Comparison of ENCODE assay signal across 20 cellular contexts in genomic region chr1:58911841-58912553, GRCh38.
DNase-seq lines count a peak whose midpoint lies in the region; ATAC-seq and TF ChIP-seq lines count a peak whose summit lies in the region.
"Had no signal": no experiment of that assay in that cellular context is flagged by ENCODE, and none has a peak within 500 bp of the region (broad histone marks: within the 10 kb centered on the region; RNA-seq: fewer than 3 reads in every experiment).

No MANE protein-coding gene starts in this region.

- peaks cover 0 to 10% of the 10 kb centered on the region in 2 donors for H3K27me3 Mint-ChIP-seq in effector memory CD8-positive, alpha-beta T cell

- intact Hi-C loops in esophagus muscularis mucosa (cut with DNase I) = no loop called here
- intact Hi-C loops in posterior cingulate gyrus (cut with DNase I) = no loop called here

- no peaks in the 10 kb centered on the region for H3K36me3 Mint-ChIP-seq in effector memory CD8-positive, alpha-beta T cell (ENCODE audit: insufficient read depth)
- H3K36me3 Mint-ChIP-seq: CD4-positive, CD25-positive, alpha-beta regulatory T cell had no signal

- H3K9me3 Mint-ChIP-seq in effector memory CD8-positive, alpha-beta T cell = no peaks in the 10 kb centered on the region

- no peak for TF ChIP-seq EP300 in esophagus muscularis mucosa (IDR thresholded peaks at IDR 0.05)

- no peaks in the 10 kb centered on the region for H3K79me2 ChIP-seq in parathyroid adenoma

- H3K4me1 Mint-ChIP-seq in effector memory CD8-positive, alpha-beta T cell (ENCODE audit: low read depth in 2 of 2) = peaks cover 0 to 5% of the 10 kb centered on the region in 2 donors
- H3K4me1 Mint-ChIP-seq: CD4-positive, CD25-positive, alpha-beta regulatory T cell had no signal

- H3K4me2 ChIP-seq in parathyroid adenoma (ENCODE audit: low read length) = peak overlapping the region; percentile 34
- H3K4me2 ChIP-seq: BLaER1 had no signal

- H3K36me3 ChIP-seq in esophagus muscularis mucosa = no peaks in the 10 kb centered on the region
- peaks cover 2% of the 10 kb centered on the region for H3K36me3 ChIP-seq in parathyroid adenoma (ENCODE audit: control insufficient read depth, insufficient read depth, low read length)
- H3K36me3 ChIP-seq: BLaER1 had no signal

- 88% methylated on average over 7 of the region's 7 CpGs for WGBS in esophagus muscularis mucosa

- H3K27me3 ChIP-seq in esophagus muscularis mucosa (no peaks in the 10 kb centered on the region), parathyroid adenoma (ENCODE audit: control insufficient read depth, insufficient read depth, low read length) (no peaks in the 10 kb centered on the region)
- H3K27me3 ChIP-seq: BLaER1 had no signal

- ATAC-seq in effector memory CD8-positive, alpha-beta T cell (replicated peaks) = no peak
- ATAC-seq: HCT116, Panc1 had no signal

- H3K4me3 ChIP-seq in esophagus muscularis mucosa (no peak overlapping the region), parathyroid adenoma (ENCODE audit: low read depth, low read length) (no peak overlapping the region)
- H3K4me3 ChIP-seq: BLaER1 had no signal

- no peak overlapping the region for H3K27ac Mint-ChIP-seq in effector memory CD8-positive, alpha-beta T cell
- H3K27ac Mint-ChIP-seq: CD4-positive, CD25-positive, alpha-beta regulatory T cell had no signal

- TF ChIP-seq CTCF in esophagus muscularis mucosa (IDR thresholded peaks at IDR 0.05) (no peak), parathyroid adenoma (IDR thresholded peaks at IDR 0.05) (no peak)

- DNase-seq in NCI-H345 (lab: John Stamatoyannopoulos, UW) (peak; percentile 35), NCI-H345 treated with DMSO at 0.1 percent for 48 hours (lab: John Stamatoyannopoulos, UW; ENCODE audit: unreplicated experiment) (no peak), NCI-H69 (lab: John Stamatoyannopoulos, UW) (peak; percentile 27), esophagus muscularis mucosa (ENCODE audit: extremely low spot score) (peak; percentile 37), posterior cingulate gyrus (no peak), SW480 (ENCODE audit: low spot score) (no peak)
- DNase-seq in effector memory CD8-positive, alpha-beta T cell = no peak
- DNase-seq: CD4-positive, CD25-positive, alpha-beta regulatory T cell; Kasumi-1; NCI-H1092 treated with DMSO at 0.1 percent for 48 hours; NCI-H1436 treated with DMSO at 0.1 percent for 48 hours; NCI-H2029; NCI-H446; NCI-H524 treated with DMSO at 0.1 percent for 48 hours; SHP77 had no signal

- no peak overlapping the region for H3K9ac ChIP-seq in parathyroid adenoma
- H3K9ac ChIP-seq: BLaER1 had no signal

- H3K9me3 ChIP-seq in esophagus muscularis mucosa (peaks cover 0 to 10% (median 2%) of the 10 kb centered on the region in 4 donors), parathyroid adenoma (ENCODE audit: control insufficient read depth, low read length) (no peaks in the 10 kb centered on the region)

- TF ChIP-seq POLR2A in esophagus muscularis mucosa (IDR thresholded peaks at IDR 0.05; ENCODE audit: low read depth) = no peak

- peak overlapping the region; percentile 42 for H2AFZ ChIP-seq in parathyroid adenoma

- H3K4me3 Mint-ChIP-seq in effector memory CD8-positive, alpha-beta T cell = no peak overlapping the region

- H3K4me1 ChIP-seq in esophagus muscularis mucosa (no peaks in the 10 kb centered on the region), parathyroid adenoma (peaks cover 4% of the 10 kb centered on the region)

- H3K27ac ChIP-seq in esophagus muscularis mucosa (replicated peaks in 1 of 4) (no peak overlapping the region), parathyroid adenoma (no peak overlapping the region)
- H3K27ac ChIP-seq: BLaER1, RWPE1 had no signal

Comparison
In these comparisons a context has a peak if more than half of its experiments do, and no peak if none do; other contexts are left out.
1. DNase-seq: peak in NCI-H345 (single experiment), NCI-H69 (single experiment) and esophagus muscularis mucosa (single experiment); none in NCI-H345 treated with DMSO at 0.1 percent for 48 hours (single experiment), effector memory CD8-positive, alpha-beta T cell (0 of 3), posterior cingulate gyrus (0 of 10) and SW480 (single experiment).